Comparison of ENCODE assay signal across 2 cellular contexts in genomic region chr5:179401-179800, GRCh38.
TF ChIP-seq lines count a peak whose summit lies in the region.

No MANE protein-coding gene starts in this region.

TF ChIP-seq in HEK293, 187 proteins besides CTCF, POLR2A, EP300 and RAD21:
- no peak for TF ChIP-seq ZNF37A (tag by site-specific recombination; IDR thresholded peaks at IDR 0.05)
- TF ChIP-seq SCRT2 (tag by site-specific recombination; IDR thresholded peaks at IDR 0.05) = peak; percentile 48; the same call in 1 of the 2 replicates

TF ChIP-seq in K562, 482 proteins besides CTCF, POLR2A, EP300 and RAD21:
- no peak for TF ChIP-seq EP400 (IDR thresholded peaks at IDR 0.05)
- 0 out of 2 replicates have a peak, but pooled peaks have one; percentile 23 for TF ChIP-seq ZNF408 (CRISPR knock-in tag; IDR thresholded peaks at IDR 0.05; ENCODE audit: low read depth)
- TF ChIP-seq MTF1 (CRISPR knock-in tag; IDR thresholded peaks at IDR 0.05; ENCODE audit: borderline replicate concordance) = no peak
- no peak for TF ChIP-seq C11orf30 (IDR thresholded peaks at IDR 0.05; ENCODE audit: low read depth)
